In genomic region chr7:15678646-15679045, GRCh38 we compare ENCODE assay signal across 18 cellular contexts. TPM values are rescaled to one million over a fixed set of nuclear protein-coding genes. Genes with fewer than 3 reads are reported as not detected.
DNase-seq lines count a peak whose midpoint lies in the region; ATAC-seq and TF ChIP-seq lines count a peak whose summit lies in the region.
"Had no signal": no experiment of that assay in that cellular context is flagged by ENCODE, and none has a peak within 500 bp of the region (broad histone marks: within the 10 kb centered on the region; RNA-seq: fewer than 3 reads in every experiment).

No MANE protein-coding gene starts in this region.

- H3K27ac ChIP-seq in heart right ventricle (peak overlapping the region in 4 of 10 donors; percentile 2 to 23 (median 6)), right atrium auricular region (no peak overlapping the region), parathyroid adenoma (no peak overlapping the region)
- H3K27ac ChIP-seq: C4-2B had no signal

- no peak overlapping the region for H2AFZ ChIP-seq in parathyroid adenoma

- ATAC-seq in heart right ventricle: no peak
- no peak for ATAC-seq in stimulated activated memory B cell treated with anti-CD40 and anti-IgM and Interleukin-4, amounts not matched to agents 10 μg/mL and 1 μg/mL and 100 μg/mL, for 72 hours

- peaks cover 0 to 62% (median 4%) of the 10 kb centered on the region in 9 donors for H3K4me1 ChIP-seq in heart right ventricle
- H3K4me1 ChIP-seq in right atrium auricular region: no peaks in the 10 kb centered on the region
- no peaks in the 10 kb centered on the region for H3K4me1 ChIP-seq in parathyroid adenoma

- no peak overlapping the region for H3K9ac ChIP-seq in parathyroid adenoma

- peak overlapping the region; percentile 1 for H3K4me2 ChIP-seq in parathyroid adenoma (ENCODE audit: low read length)

- TF ChIP-seq CTCF in heart right ventricle (IDR thresholded peaks at IDR 0.05) (no peak), right atrium auricular region (IDR thresholded peaks at IDR 0.05) (no peak), parathyroid adenoma (IDR thresholded peaks at IDR 0.05) (no peak)

- intact Hi-C loops in heart right ventricle (cut with DNase I) (loop anchor here in 1 of 10 donors (10.0 kb wide), 1 partner anchor 114 kb away; the partner anchor contains the start of gene AGMO), head of caudate nucleus (cut with DNase I) (no loop called here)

- peaks cover 5% of the 10 kb centered on the region for H3K9me3 Mint-ChIP-seq in stimulated activated memory B cell treated with anti-CD40 and anti-IgM and Interleukin-4, amounts not matched to agents 10 μg/mL and 1 μg/mL and 100 μg/mL, for 72 hours

- H3K36me3 Mint-ChIP-seq in stimulated activated memory B cell treated with anti-CD40 and anti-IgM and Interleukin-4, amounts not matched to agents 10 μg/mL and 1 μg/mL and 100 μg/mL, for 72 hours: no peaks in the 10 kb centered on the region

- no peaks in the 10 kb centered on the region for H3K79me2 ChIP-seq in parathyroid adenoma

- no peak overlapping the region for H3K27ac Mint-ChIP-seq in stimulated activated memory B cell treated with anti-CD40 and anti-IgM and Interleukin-4, amounts not matched to agents 10 μg/mL and 1 μg/mL and 100 μg/mL, for 72 hours

- H3K4me3 ChIP-seq in heart right ventricle (peak overlapping the region in 7 of 10 donors; percentile 2 to 76 (median 22)), right atrium auricular region (peak overlapping the region in 1 of 2 donors; percentile 13), parathyroid adenoma (ENCODE audit: low read depth, low read length) (no peak overlapping the region)

- H3K9me3 ChIP-seq in heart right ventricle (peaks cover 0 to 5% (median 0%) of the 10 kb centered on the region in 11 donors), right atrium auricular region (no peaks in the 10 kb centered on the region), parathyroid adenoma (ENCODE audit: control insufficient read depth, low read length) (peaks cover 4% of the 10 kb centered on the region)

- no peak overlapping the region for H3K4me3 Mint-ChIP-seq in stimulated activated memory B cell treated with anti-CD40 and anti-IgM and Interleukin-4, amounts not matched to agents 10 μg/mL and 1 μg/mL and 100 μg/mL, for 72 hours

- peaks cover 0 to 4% (median 0%) of the 10 kb centered on the region in 7 donors for H3K27me3 ChIP-seq in heart right ventricle
- no peaks in the 10 kb centered on the region for H3K27me3 ChIP-seq in right atrium auricular region
- H3K27me3 ChIP-seq in parathyroid adenoma (ENCODE audit: control insufficient read depth, insufficient read depth, low read length): no peaks in the 10 kb centered on the region

- H3K27me3 Mint-ChIP-seq in stimulated activated memory B cell treated with anti-CD40 and anti-IgM and Interleukin-4, amounts not matched to agents 10 μg/mL and 1 μg/mL and 100 μg/mL, for 72 hours: no peaks in the 10 kb centered on the region

- no peaks in the 10 kb centered on the region for H3K4me1 Mint-ChIP-seq in stimulated activated memory B cell treated with anti-CD40 and anti-IgM and Interleukin-4, amounts not matched to agents 10 μg/mL and 1 μg/mL and 100 μg/mL, for 72 hours

- WGBS in heart right ventricle, 2 donors: 51 to 68% methylated on average over 3 of the region's 3 CpGs

- H3K36me3 ChIP-seq in heart right ventricle: peaks cover 0 to 12% (median 0%) of the 10 kb centered on the region in 9 donors
- H3K36me3 ChIP-seq in right atrium auricular region: no peaks in the 10 kb centered on the region
- H3K36me3 ChIP-seq in parathyroid adenoma (ENCODE audit: control insufficient read depth, insufficient read depth, low read length): no peaks in the 10 kb centered on the region

- no peak for DNase-seq in heart right ventricle
- DNase-seq in right atrium auricular region (ENCODE audit: low spot score): no peak
- DNase-seq in dermis blood vessel endothelial cell: peak; percentile 54
- no peak for DNase-seq in head of caudate nucleus
- DNase-seq in mesenteric fat pad (ENCODE audit: low spot score): no peak
- DNase-seq: DMS 273 treated with DMSO at 0.1 percent for 48 hours, GDM1, HCEC 1CT, NCI-H1048, NCI-H1694, NCI-H345, NCI-H774 had no signal

RNA-seq across cellular contexts. Expression of gene MEOX2, which starts 7.8 kb away (rescaled TPM):
- total RNA-seq in heart right ventricle (10 to 100 TPM in 2 of 10 donors, 1 to 10 TPM in 8; 5.2 to 13.5 (median 7.9) TPM), right atrium auricular region (10 to 100 TPM in 1 of 2 donors, 1 to 10 TPM in 1; 4.5 to 11.1 TPM), dermis blood vessel endothelial cell (46.5 and 53.9 TPM in 2 replicates), mesenteric fat pad (22.1 TPM)
- 10 to 100 TPM in 1 of 2 donors, 1 to 10 TPM in 1; 5.2 to 14.1 TPM for polyA plus RNA-seq in heart right ventricle
- total RNA-seq: A673, HT-29, MCF 10A had no signal
